Comparison of ENCODE assay signal across 9 cellular contexts in genomic region chr11:64854534-64855502, GRCh38. TPM values are rescaled to one million over a fixed set of nuclear protein-coding genes. Genes with fewer than 3 reads are reported as not detected.
A peak's percentile ranks its signal among the peaks of the same experiment; 100 is the strongest.
DNase-seq lines count a peak whose midpoint lies in the region; ATAC-seq and TF ChIP-seq lines count a peak whose summit lies in the region.
"Had no signal": no experiment of that assay in that cellular context is flagged by ENCODE, and none has a peak within 500 bp of the region (broad histone marks: within the 10 kb centered on the region; RNA-seq: fewer than 3 reads in every experiment).

No MANE protein-coding gene starts in this region.

- H3K4me3 ChIP-seq in adrenal gland: no peak overlapping the region
- no peak overlapping the region for H3K4me3 ChIP-seq in right cardiac atrium (ENCODE audit: low read length)
- no peak overlapping the region for H3K4me3 ChIP-seq in skin epidermis

- TF ChIP-seq POLR2A in adrenal gland (IDR thresholded peaks at IDR 0.05): peak in 1 of 2 donors; percentile 24

- WGBS in adrenal gland, 4 donors: 69 to 84% (median 72%) methylated on average over 18 to 45 of the region's 45 CpGs
- whole genome bisulfite sequencing in right cardiac atrium: 63% methylated on average over 45 of the region's 45 CpGs

- peak; percentile 97 for DNase-seq in Calu3
- DNase-seq in NCI-H226: peak; percentile 95
- peak; percentile 89 to 96 (median 95) for DNase-seq in adrenal gland
- DNase-seq in right cardiac atrium: peak; percentile 89 to 91 (median 90)

- H3K4me1 Mint-ChIP-seq in Calu3 (ENCODE audit: low read depth, unreplicated experiment): peaks cover 53% of the 10 kb centered on the region

- H3K4me1 ChIP-seq in adrenal gland (replicated peaks in 1 of 2) (peaks cover 50 to 58% of the 10 kb centered on the region in 2 donors), right cardiac atrium (ENCODE audit: control insufficient read depth, insufficient read depth, low read length) (peaks cover 26% of the 10 kb centered on the region)

- H3K27me3 Mint-ChIP-seq in Calu3 (ENCODE audit: unreplicated experiment): no peaks in the 10 kb centered on the region

- peak overlapping the region; percentile 52 for H3K4me3 Mint-ChIP-seq in Calu3 (ENCODE audit: low read depth, unreplicated experiment)

- peak overlapping the region in 4 of 5 donors; percentile 75 to 89 (median 83) for H3K27ac ChIP-seq in adrenal gland
- peak overlapping the region; percentile 59 for H3K27ac ChIP-seq in right cardiac atrium (ENCODE audit: low read length)
- H3K27ac ChIP-seq in skin epidermis: peak overlapping the region in 19 of 21 experiments; percentile 25 to 93 (median 79)
- H3K27ac ChIP-seq: HL-60 had no signal

- no peaks in the 10 kb centered on the region for H3K9me3 ChIP-seq in adrenal gland (replicated peaks in 1 of 3)
- H3K9me3 ChIP-seq in right cardiac atrium (ENCODE audit: control insufficient read depth, low read length): no peaks in the 10 kb centered on the region

- TSS peak; percentile 57 for BruUV-seq in Calu3 (replicated peaks; lab: Mats Ljungman, UMichigan)

- ATAC-seq in right cardiac atrium: peak; percentile 80 to 94
- ATAC-seq in HG03108 (IDR thresholded peaks at IDR 0.05; ENCODE audit: unreplicated experiment): no peak
- ATAC-seq in HG03571 (IDR thresholded peaks at IDR 0.05; ENCODE audit: unreplicated experiment): no peak
- ATAC-seq in HG03354 (IDR thresholded peaks at IDR 0.05; ENCODE audit: poor library complexity, severe bottlenecking, unreplicated experiment): no peak

- CTCF ChIA-PET in Calu3 (lab: Charles Lee): interaction anchor here (0.6 to 3.1 kb wide), 7 partner anchors 10 to 257 kb away, joined by 3 to 20 read pairs (median 5); partner anchors contain the start of genes CDC42BPG, EHD1 and TM7SF2

- H3K36me3 Mint-ChIP-seq in Calu3 (ENCODE audit: insufficient read depth, unreplicated experiment): peaks cover 72% of the 10 kb centered on the region

- H3K36me3 ChIP-seq in adrenal gland (replicated peaks in 1 of 2): peaks cover 0 to 21% of the 10 kb centered on the region in 2 donors

- H3K9me3 Mint-ChIP-seq in Calu3 (ENCODE audit: low read depth, unreplicated experiment): no peaks in the 10 kb centered on the region

- TF ChIP-seq CTCF in Calu3 (IDR thresholded peaks at IDR 0.05; ENCODE audit: unreplicated experiment) (no peak), adrenal gland (IDR thresholded peaks at IDR 0.05) (no peak)

- intact Hi-C loops in Calu3 (cut with micrococcal nuclease; ENCODE audit: unreplicated experiment): loop anchor here (2.0 kb wide), 1 partner anchor 40 kb away; no protein-coding TSS in a partner anchor
- intact Hi-C loops in adrenal gland (cut with DNase I): no loop called here
- intact Hi-C loops in right cardiac atrium (cut with DNase I): no loop called here

- no peaks in the 10 kb centered on the region for H3K27me3 ChIP-seq in adrenal gland
- no peaks in the 10 kb centered on the region for H3K27me3 ChIP-seq in right cardiac atrium (ENCODE audit: control insufficient read depth, insufficient read depth)

- peak overlapping the region; percentile 84 for H3K27ac Mint-ChIP-seq in Calu3 (ENCODE audit: unreplicated experiment)

RNA-seq across cellular contexts. Expression of gene CDC42BPG, which starts 10.4 kb away (rescaled TPM):
- total RNA-seq in Calu3 (2022): 26.5 and 33.0 TPM in 2 replicates
- 10 to 100 TPM in 2 of 8 donors, 1 to 10 TPM in 6; 4.9 to 12.9 (median 9.1) TPM for total RNA-seq in adrenal gland
- polyA plus RNA-seq in adrenal gland: 1 to 10 TPM; 3.3 to 7.4 (median 4.9) TPM
- total RNA-seq in right cardiac atrium: 1 to 10 TPM in 1 of 4 donors, under 1 TPM in 3; 0.39 to 2.3 (median 0.78) TPM
- polyA plus RNA-seq in right cardiac atrium: 0.36 TPM

RNA-seq across cellular contexts. Expression of gene EHD1, which starts 23.6 kb away (rescaled TPM):
- 92.8 and 101 TPM in 2 replicates for total RNA-seq in Calu3 (2022)
- 100 to 1,000 TPM in 1 of 8 donors, 10 to 100 TPM in 7; 38.5 to 107 (median 57.1) TPM for total RNA-seq in adrenal gland
- polyA plus RNA-seq in adrenal gland: 10 to 100 TPM; 14.3 to 50.4 (median 20.0) TPM
- 10 to 100 TPM; 23.4 to 35.3 (median 31.4) TPM for total RNA-seq in right cardiac atrium
- polyA plus RNA-seq in right cardiac atrium: 20.8 TPM

RNA-seq across cellular contexts. Expression of gene MEN1, which starts 44.5 kb away (rescaled TPM):
- total RNA-seq in Calu3 (2022) (39.8 and 41.0 TPM in 2 replicates), adrenal gland (10 to 100 TPM; 19.7 to 50.6 (median 30.3) TPM), right cardiac atrium (10 to 100 TPM in 2 of 4 donors, 1 to 10 TPM in 2; 9.6 to 11.7 (median 10.1) TPM)
- polyA plus RNA-seq in adrenal gland (10 to 100 TPM; 21.4 to 32.8 (median 29.1) TPM), right cardiac atrium (10.1 TPM)

RNA-seq across cellular contexts. Expression of gene MAP4K2, which starts 51.8 kb away (rescaled TPM):
- 17.0 and 17.4 TPM in 2 replicates for total RNA-seq in Calu3 (2022)
- total RNA-seq in adrenal gland: 10 to 100 TPM; 12.9 to 34.8 (median 19.0) TPM
- 10 to 100 TPM in 2 of 3 donors, 1 to 10 TPM in 1; 6.4 to 57.7 (median 27.7) TPM for polyA plus RNA-seq in adrenal gland
- 10 to 100 TPM in 3 of 4 donors, 1 to 10 TPM in 1; 8.7 to 11.7 (median 11.0) TPM for total RNA-seq in right cardiac atrium
- 11.0 TPM for polyA plus RNA-seq in right cardiac atrium

Comparison
In these comparisons a context has a peak if more than half of its experiments do, and no peak if none do; other contexts are left out.
1. ATAC-seq: peak in right cardiac atrium (2 of 2); none in HG03108 (single experiment), HG03571 (single experiment) and HG03354 (single experiment).
2. Peak in every context shown above with its lines, with median percentiles within 50 percentile points of each other: DNase-seq and H3K27ac ChIP-seq.